ENCODE assay signal across 19 cellular contexts in genomic region chr3:22175899-22176298, GRCh38.
DNase-seq lines count a peak whose midpoint lies in the region; ATAC-seq and TF ChIP-seq lines count a peak whose summit lies in the region.
"Had no signal": no experiment of that assay in that cellular context is flagged by ENCODE, and none has a peak within 500 bp of the region (broad histone marks: within the 10 kb centered on the region; RNA-seq: fewer than 3 reads in every experiment).

No MANE protein-coding gene starts in this region.

- no peak for DNase-seq in AG09309 (ENCODE audit: low read depth)
- DNase-seq in HFFc6, result no peak
- peak; percentile 21 for DNase-seq in inferior parietal cortex (ENCODE audit: extremely low spot score)
- DNase-seq in activated CD4-positive, alpha-beta T cell treated with anti-CD3 and anti-CD28 coated beads for 4 hours, result no peak
- DNase-seq in CD8-positive, alpha-beta T cell, result no peak
- no peak for DNase-seq in DMS114 treated with DMSO at 0.1 percent for 48 hours (lab: John Stamatoyannopoulos, UW; ENCODE audit: unreplicated experiment)
- DNase-seq in coronary artery (ENCODE audit: low spot score), result no peak
- DNase-seq: activated CD4-positive, alpha-beta T cell treated with anti-CD3 and anti-CD28 coated beads, Interleukin-2, amount 50 U/mL, for 48 hours; activated effector memory CD4-positive, alpha-beta T cell treated with Interleukin-2 at 50 U/mL for 16 hours; C1 segment of cervical spinal cord; GDM1; head of caudate nucleus; MV-4-11; right cardiac atrium; stimulated activated CD4-positive, alpha-beta T cell treated with anti-CD3 and anti-CD28 coated beads, Interleukin-4, amount 100 ng/mL, for 4 hours had no signal

- CTCF ChIA-PET in CD8-positive, alpha-beta T cell (lab: Charles Lee), result no interaction called here

- H3K36me3 Mint-ChIP-seq in HFFc6 (ENCODE audit: low read depth), result no peaks in the 10 kb centered on the region
- no peaks in the 10 kb centered on the region for H3K36me3 Mint-ChIP-seq in CD8-positive, alpha-beta T cell
- H3K36me3 Mint-ChIP-seq: stimulated activated memory B cell treated with anti-CD40 and anti-IgM and Interleukin-4, amounts not matched to agents 10 μg/mL and 1 μg/mL and 100 μg/mL, for 72 hours had no signal

- TF ChIP-seq CTCF in AG09309 (IDR thresholded peaks at IDR 0.05; ENCODE audit: control insufficient read depth, insufficient read depth, low read depth, low read length, missing control alignments) (peak; percentile 9), HFFc6 (IDR thresholded peaks at IDR 0.05) (0 out of 2 replicates have a peak, but pooled peaks have one; percentile 16), VCaP (conservative IDR thresholded peaks at IDR 0.05) (peak; percentile 59), coronary artery (IDR thresholded peaks at IDR 0.05) (no peak)
- TF ChIP-seq CTCF in CD8-positive, alpha-beta T cell (IDR thresholded peaks at IDR 0.05), result no peak

- no peaks in the 10 kb centered on the region for H3K36me3 ChIP-seq in CD8-positive, alpha-beta T cell (ENCODE audit: insufficient read depth, low read length)

- no peaks in the 10 kb centered on the region for H3K27me3 ChIP-seq in CD8-positive, alpha-beta T cell (ENCODE audit: insufficient read depth, low read length)

- H3K4me3 Mint-ChIP-seq in HFFc6, result no peak overlapping the region
- no peak overlapping the region for H3K4me3 Mint-ChIP-seq in CD8-positive, alpha-beta T cell
- H3K4me3 Mint-ChIP-seq: stimulated activated memory B cell treated with anti-CD40 and anti-IgM and Interleukin-4, amounts not matched to agents 10 μg/mL and 1 μg/mL and 100 μg/mL, for 72 hours had no signal

- H3K4me3 ChIP-seq in AG09309 (ENCODE audit: control insufficient read depth, low read depth, low read length) (no peak overlapping the region), coronary artery (no peak overlapping the region)
- H3K4me3 ChIP-seq in CD8-positive, alpha-beta T cell (ENCODE audit: low read depth, low read length), result no peak overlapping the region

- H3K27ac Mint-ChIP-seq in HFFc6, result no peak overlapping the region
- no peak overlapping the region for H3K27ac Mint-ChIP-seq in CD8-positive, alpha-beta T cell
- H3K27ac Mint-ChIP-seq: stimulated activated memory B cell treated with anti-CD40 and anti-IgM and Interleukin-4, amounts not matched to agents 10 μg/mL and 1 μg/mL and 100 μg/mL, for 72 hours had no signal

- H3K4me1 Mint-ChIP-seq in HFFc6 (ENCODE audit: low read depth), result no peaks in the 10 kb centered on the region
- no peaks in the 10 kb centered on the region for H3K4me1 Mint-ChIP-seq in CD8-positive, alpha-beta T cell (ENCODE audit: low read depth)
- H3K4me1 Mint-ChIP-seq: stimulated activated memory B cell treated with anti-CD40 and anti-IgM and Interleukin-4, amounts not matched to agents 10 μg/mL and 1 μg/mL and 100 μg/mL, for 72 hours had no signal

- intact Hi-C loops in CD8-positive, alpha-beta T cell (cut with DNase I, micrococcal nuclease), result no loop called here

- POLR2A ChIA-PET in CD8-positive, alpha-beta T cell (lab: Charles Lee), result no interaction called here

- H3K27ac ChIP-seq in VCaP (no peak overlapping the region), coronary artery (no peak overlapping the region)
- no peak overlapping the region for H3K27ac ChIP-seq in CD8-positive, alpha-beta T cell (ENCODE audit: low read depth, low read length)

- H3K9me3 ChIP-seq in CD8-positive, alpha-beta T cell (ENCODE audit: low read length), result no peaks in the 10 kb centered on the region

- no peak for ATAC-seq in CD8-positive, alpha-beta T cell
- ATAC-seq: HCT116; left lobe of liver; right cardiac atrium; stimulated activated memory B cell treated with anti-CD40 and anti-IgM and Interleukin-4, amounts not matched to agents 10 μg/mL and 1 μg/mL and 100 μg/mL, for 72 hours had no signal

- no peaks in the 10 kb centered on the region for H3K27me3 Mint-ChIP-seq in HFFc6 (ENCODE audit: insufficient read depth)
- H3K27me3 Mint-ChIP-seq in CD8-positive, alpha-beta T cell (ENCODE audit: low read depth), result no peaks in the 10 kb centered on the region
- H3K27me3 Mint-ChIP-seq: stimulated activated memory B cell treated with anti-CD40 and anti-IgM and Interleukin-4, amounts not matched to agents 10 μg/mL and 1 μg/mL and 100 μg/mL, for 72 hours had no signal

- H3K4me1 ChIP-seq in CD8-positive, alpha-beta T cell (ENCODE audit: insufficient read depth, low read length), result no peaks in the 10 kb centered on the region

- H3K9me3 Mint-ChIP-seq in HFFc6, result peaks cover 14% of the 10 kb centered on the region
- H3K9me3 Mint-ChIP-seq in CD8-positive, alpha-beta T cell, result no peaks in the 10 kb centered on the region
- H3K9me3 Mint-ChIP-seq: stimulated activated memory B cell treated with anti-CD40 and anti-IgM and Interleukin-4, amounts not matched to agents 10 μg/mL and 1 μg/mL and 100 μg/mL, for 72 hours had no signal

Comparison
In these comparisons a context has a peak if more than half of its experiments do, and no peak if none do; other contexts are left out.
1. CTCF ChIP-seq: peak in AG09309 (single experiment), HFFc6 (single experiment) and VCaP (single experiment); none in CD8-positive, alpha-beta T cell (single experiment) and coronary artery (single experiment).